ENCODE assay signal across 8 cellular contexts in genomic region chr10:29448756-29449592, GRCh38.
DNase-seq lines count a peak whose midpoint lies in the region; ATAC-seq and TF ChIP-seq lines count a peak whose summit lies in the region.
"Not testable (repeated sequence)": the region's sequence is repeated elsewhere in the genome, so short reads cannot be mapped to it uniquely, and the experiment has no call there.

No MANE protein-coding gene starts in this region.

- peak; percentile 75 for TF ChIP-seq CTCF in BJ (IDR thresholded peaks at IDR 0.05; ENCODE audit: insufficient read depth, low read depth, low read length)

- H3K9me3 Mint-ChIP-seq in activated CD4-positive, alpha-beta T cell treated with anti-CD3 and anti-CD28 coated beads, Interleukin-2, amount 10 ng/mL, durations not matched to agents 24 days and 14 days; central memory CD8-positive, alpha-beta T cell: not testable (repeated sequence)

- intact Hi-C loops in activated CD4-positive, alpha-beta T cell treated with anti-CD3 and anti-CD28 coated beads, Interleukin-2, amount 10 ng/mL, durations not matched to agents 24 days and 14 days (cut with micrococcal nuclease) = loop anchor here (1.0 to 5.0 kb wide), 3 partner anchors 37 to 72 kb away; no protein-coding TSS in a partner anchor
- intact Hi-C loops in left colon (cut with DNase I, micrococcal nuclease) = not testable (repeated sequence)

- not testable (repeated sequence) for H3K4me3 ChIP-seq in BJ (ENCODE audit: low read depth, low read length)

- not testable (repeated sequence) for H3K27me3 Mint-ChIP-seq in activated CD4-positive, alpha-beta T cell treated with anti-CD3 and anti-CD28 coated beads, Interleukin-2, amount 10 ng/mL, durations not matched to agents 24 days and 14 days; central memory CD8-positive, alpha-beta T cell

- H3K4me3 Mint-ChIP-seq in activated CD4-positive, alpha-beta T cell treated with anti-CD3 and anti-CD28 coated beads, Interleukin-2, amount 10 ng/mL, durations not matched to agents 24 days and 14 days = peak overlapping the region; percentile 20
- H3K4me3 Mint-ChIP-seq in central memory CD8-positive, alpha-beta T cell = not testable (repeated sequence)

- POLR2A ChIA-PET in BJ (lab: Charles Lee) = not testable (repeated sequence)

- H3K36me3 Mint-ChIP-seq in activated CD4-positive, alpha-beta T cell treated with anti-CD3 and anti-CD28 coated beads, Interleukin-2, amount 10 ng/mL, durations not matched to agents 24 days and 14 days (ENCODE audit: low read depth); central memory CD8-positive, alpha-beta T cell (ENCODE audit: insufficient read depth): not testable (repeated sequence)

- not testable (repeated sequence) for DNase-seq in BJ (ENCODE audit: low read depth)
- DNase-seq in NCI-H748 treated with DMSO at 0.1 percent for 48 hours (lab: John Stamatoyannopoulos, UW) (peak; percentile 0), left colon (peak; percentile 72 to 93)
- DNase-seq in activated CD4-positive, alpha-beta T cell treated with anti-CD3 and anti-CD28 coated beads, Interleukin-2, amount 10 ng/mL, durations not matched to agents 24 days and 14 days = peak; percentile 93
- peak; percentile 43 to 75 for DNase-seq in central memory CD8-positive, alpha-beta T cell (ENCODE audit: low spot score in 2 of 2)
- peak; percentile 71 for DNase-seq in stimulated activated CD4-positive, alpha-beta T cell treated with anti-CD3 and anti-CD28 coated beads, Interleukin-1b, Interleukin-23, amount 100 ng/mL, for 48 hours

- H3K27ac Mint-ChIP-seq in activated CD4-positive, alpha-beta T cell treated with anti-CD3 and anti-CD28 coated beads, Interleukin-2, amount 10 ng/mL, durations not matched to agents 24 days and 14 days = peak overlapping the region; percentile 6
- not testable (repeated sequence) for H3K27ac Mint-ChIP-seq in central memory CD8-positive, alpha-beta T cell (ENCODE audit: low read depth)

- H3K4me1 Mint-ChIP-seq in activated CD4-positive, alpha-beta T cell treated with anti-CD3 and anti-CD28 coated beads, Interleukin-2, amount 10 ng/mL, durations not matched to agents 24 days and 14 days = peaks cover 17% of the 10 kb centered on the region
- not testable (repeated sequence) for H3K4me1 Mint-ChIP-seq in central memory CD8-positive, alpha-beta T cell

- not testable (repeated sequence) for H3K27me3 ChIP-seq in BJ (ENCODE audit: control insufficient read depth, insufficient read depth, low read length)

- H3K36me3 ChIP-seq in BJ (ENCODE audit: control insufficient read depth, insufficient read depth, low read length) = not testable (repeated sequence)

- CTCF ChIA-PET in BJ (lab: Yijun Ruan, JAX) = interaction anchor here (0.6 to 3.0 kb wide), 29 partner anchors 9 to 1768 kb away, joined by 3 to 17 read pairs (median 4); partner anchors contain the start of gene BAMBI

- ATAC-seq in GM19324 (IDR thresholded peaks at IDR 0.05; ENCODE audit: low FRiP score, unreplicated experiment) (peak; percentile 89), HG03342 (IDR thresholded peaks at IDR 0.05; ENCODE audit: unreplicated experiment) (peak; percentile 90), left colon (peak; percentile 90)
- ATAC-seq in central memory CD8-positive, alpha-beta T cell (replicated peaks; ENCODE audit: extremely low read depth, poor library complexity, severe bottlenecking) = peak; percentile 84
